Comparison of ENCODE assay signal across 26 cellular contexts in the genomic region with DNA sequence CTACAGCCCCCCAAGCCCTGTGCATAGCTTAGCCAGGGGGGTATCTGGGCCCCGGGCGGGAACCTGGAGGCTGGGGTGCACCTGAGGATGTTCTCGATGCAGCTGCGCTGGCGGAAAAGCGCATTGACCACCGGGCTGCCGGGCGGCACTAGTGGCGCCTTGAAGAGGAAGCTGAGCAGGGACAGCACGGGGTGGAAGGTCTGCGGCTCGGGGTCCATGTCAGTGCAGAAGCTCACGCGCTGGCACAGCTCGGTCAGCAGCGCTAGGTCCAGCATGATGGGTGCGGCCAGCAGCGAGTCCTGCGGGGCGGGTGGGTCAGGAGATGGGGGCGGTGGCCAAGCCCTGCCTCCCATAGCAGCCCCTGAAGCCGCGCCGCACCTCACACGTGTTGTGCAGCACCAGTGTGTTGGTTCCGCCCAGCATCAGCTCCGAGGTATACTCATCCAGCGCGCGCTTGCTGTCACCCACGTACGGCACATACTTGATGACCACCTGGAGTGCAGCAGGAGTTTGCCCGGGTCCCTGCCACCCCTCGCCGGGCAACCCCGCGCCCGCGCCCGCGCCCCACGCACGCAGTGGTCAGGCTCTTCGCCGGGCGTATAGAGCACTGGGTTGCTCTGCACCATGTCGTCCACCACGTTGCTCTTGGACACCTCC. TPM values are rescaled to one million over a fixed set of nuclear protein-coding genes. Genes with fewer than 3 reads are reported as not detected.
A peak's percentile ranks its signal among the peaks of the same experiment; 100 is the strongest.
DNase-seq lines count a peak whose midpoint lies in the region; ATAC-seq and TF ChIP-seq lines count a peak whose summit lies in the region.
"Had no signal": no experiment of that assay in that cellular context is flagged by ENCODE, and none has a peak within 500 bp of the region (broad histone marks: within the 10 kb centered on the region; RNA-seq: fewer than 3 reads in every experiment).

No MANE protein-coding gene starts in this region.

- H3K27me3 ChIP-seq in CD4-positive, alpha-beta T cell (ENCODE audit: control insufficient read depth, insufficient read depth, low read length): no peaks in the 10 kb centered on the region
- H3K27me3 ChIP-seq: body of pancreas, SJSA1, vagina had no signal

- CTCF ChIA-PET in CD4-positive, alpha-beta T cell (lab: Charles Lee): interaction anchor here (1.6 kb wide), 1 partner anchor 16 kb away, joined by 3 read pairs; no protein-coding TSS in a partner anchor
- CTCF ChIA-PET in activated B cell treated with CpG ODN at 0.5 μM for 24 hours (lab: Charles Lee): interaction anchor here (0.9 kb wide), 2 partner anchors 16 to 55 kb away, joined by 3 to 4 read pairs; no protein-coding TSS in a partner anchor

- H3K9me3 ChIP-seq in CD4-positive, alpha-beta T cell (ENCODE audit: control insufficient read depth, low read length): no peaks in the 10 kb centered on the region
- H3K9me3 ChIP-seq in mucosa of descending colon: no peaks in the 10 kb centered on the region
- H3K9me3 ChIP-seq: body of pancreas, vagina had no signal

- TF ChIP-seq CTCF in 22Rv1 (IDR thresholded peaks at IDR 0.05) (no peak), activated B cell treated with CpG ODN at 0.5 μM for 24 hours (IDR thresholded peaks at IDR 0.05) (no peak), mucosa of descending colon (IDR thresholded peaks at IDR 0.05) (no peak)
- no peak for TF ChIP-seq CTCF in CD4-positive, alpha-beta T cell (IDR thresholded peaks at IDR 0.05)

- peaks cover 25% of the 10 kb centered on the region for H3K4me1 Mint-ChIP-seq in CD4-positive, alpha-beta T cell (ENCODE audit: low read depth)
- H3K4me1 Mint-ChIP-seq in activated B cell treated with CpG ODN at 0.5 μM for 24 hours: peaks cover 35% of the 10 kb centered on the region
- H3K4me1 Mint-ChIP-seq in immature natural killer cell: peaks cover 13 to 35% of the 10 kb centered on the region in 2 donors

- peak overlapping the region; percentile 93 for H3K27ac ChIP-seq in 22Rv1
- H3K27ac ChIP-seq in CD4-positive, alpha-beta T cell (ENCODE audit: low read depth, low read length): no peak overlapping the region
- H3K27ac ChIP-seq: SJSA1 had no signal

- intact Hi-C loops in CD4-positive, alpha-beta T cell (cut with DNase I, micrococcal nuclease): no loop called here
- intact Hi-C loops in activated B cell treated with CpG ODN at 0.5 μM for 24 hours (cut with micrococcal nuclease): loop anchor here (5.0 kb wide), 1 partner anchor 397 kb away; the partner anchor contains the start of gene UPF1
- intact Hi-C loops in mucosa of descending colon (cut with DNase I, micrococcal nuclease): no loop called here

- no peak for ATAC-seq in CD4-positive, alpha-beta T cell (ENCODE audit: poor library complexity)
- ATAC-seq in activated B cell treated with CpG ODN at 0.5 μM for 24 hours (ENCODE audit: low read depth): no peak
- ATAC-seq in mucosa of descending colon: no peak
- ATAC-seq: activated CD8-positive, alpha-beta T cell treated with anti-CD3 and anti-CD28 coated beads for 36 hours; body of pancreas; WTC11 had no signal

- peak overlapping the region; percentile 20 for H3K27ac Mint-ChIP-seq in CD4-positive, alpha-beta T cell
- H3K27ac Mint-ChIP-seq in activated B cell treated with CpG ODN at 0.5 μM for 24 hours: no peak overlapping the region
- no peak overlapping the region for H3K27ac Mint-ChIP-seq in immature natural killer cell
- H3K27ac Mint-ChIP-seq: activated CD8-positive, alpha-beta T cell treated with anti-CD3 and anti-CD28 coated beads for 36 hours; activated naive CD8-positive, alpha-beta T cell treated with anti-CD3 and anti-CD28 coated beads for 36 hours; WTC11 had no signal

- H3K4me3 Mint-ChIP-seq in CD4-positive, alpha-beta T cell: peak overlapping the region; percentile 83
- peak overlapping the region; percentile 79 for H3K4me3 Mint-ChIP-seq in activated B cell treated with CpG ODN at 0.5 μM for 24 hours
- H3K4me3 Mint-ChIP-seq in immature natural killer cell: peak overlapping the region in 2 of 5 donors; percentile 18 to 65

- POLR2A ChIA-PET in CD4-positive, alpha-beta T cell (lab: Charles Lee): interaction anchor here (2.4 kb wide), 1 partner anchor 16 kb away, joined by 20 read pairs; the partner anchor contains the start of gene SSBP4
- POLR2A ChIA-PET in activated B cell treated with CpG ODN at 0.5 μM for 24 hours (lab: Charles Lee): interaction anchor here (0.5 to 1.6 kb wide), 4 partner anchors 16 to 303 kb away, joined by 3 to 7 read pairs (median 5); partner anchors contain the start of gene SSBP4

- H3K36me3 ChIP-seq in mucosa of descending colon (ENCODE audit: low read depth): no peaks in the 10 kb centered on the region
- H3K36me3 ChIP-seq: SJSA1, vagina had no signal

- H3K27me3 Mint-ChIP-seq in CD4-positive, alpha-beta T cell: no peaks in the 10 kb centered on the region
- H3K27me3 Mint-ChIP-seq in activated B cell treated with CpG ODN at 0.5 μM for 24 hours: no peaks in the 10 kb centered on the region
- H3K27me3 Mint-ChIP-seq in immature natural killer cell (ENCODE audit: low read depth in 3 of 3): peaks cover 4 to 14% (median 7%) of the 10 kb centered on the region in 3 donors
- H3K27me3 Mint-ChIP-seq: activated CD8-positive, alpha-beta T cell treated with anti-CD3 and anti-CD28 coated beads for 36 hours; activated naive CD8-positive, alpha-beta T cell treated with anti-CD3 and anti-CD28 coated beads for 36 hours; activated T-cell treated with anti-CD3 and anti-CD28 coated beads, Interleukin-2, amount 50 U/mL, for 24 hours had no signal

- peaks cover 20% of the 10 kb centered on the region for H3K4me1 ChIP-seq in mucosa of descending colon (ENCODE audit: low read depth)

- no peak overlapping the region for H3K4me3 ChIP-seq in mucosa of descending colon
- H3K4me3 ChIP-seq: body of pancreas, SJSA1, vagina had no signal

- no peak for DNase-seq in CD4-positive, alpha-beta T cell
- DNase-seq in activated B cell treated with CpG ODN at 0.5 μM for 24 hours (no peak), mucosa of descending colon (peak in 2 of 3 donors; percentile 44 to 69), glomerular visceral epithelial cell (ENCODE audit: extremely low spot score) (no peak), NCI-H82 (lab: John Stamatoyannopoulos, UW) (no peak), NCI-H2107 treated with DMSO at 0.1 percent for 48 hours (lab: John Stamatoyannopoulos, UW; ENCODE audit: unreplicated experiment) (no peak), immature natural killer cell (no peak)
- DNase-seq: activated CD8-positive, alpha-beta T cell treated with anti-CD3 and anti-CD28 coated beads for 36 hours; activated naive CD8-positive, alpha-beta T cell treated with anti-CD3 and anti-CD28 coated beads for 36 hours; activated T-cell treated with anti-CD3 and anti-CD28 coated beads, Interleukin-2, amount 50 U/mL, for 24 hours; body of pancreas; dermis blood vessel endothelial cell; erythroblast; foreskin melanocyte; NCI-H1417 treated with DMSO at 0.1 percent for 48 hours; NCI-H2171; NCI-H69; OCI-M1; retina had no signal

- H3K36me3 Mint-ChIP-seq in CD4-positive, alpha-beta T cell (ENCODE audit: low read depth): peaks cover under 1% of the 10 kb centered on the region
- H3K36me3 Mint-ChIP-seq in activated B cell treated with CpG ODN at 0.5 μM for 24 hours (ENCODE audit: low read depth) (no peaks in the 10 kb centered on the region), immature natural killer cell (no peaks in the 10 kb centered on the region)

- H3K9me3 Mint-ChIP-seq in CD4-positive, alpha-beta T cell: no peaks in the 10 kb centered on the region
- H3K9me3 Mint-ChIP-seq in activated B cell treated with CpG ODN at 0.5 μM for 24 hours (no peaks in the 10 kb centered on the region), immature natural killer cell (no peaks in the 10 kb centered on the region)
- H3K9me3 Mint-ChIP-seq: activated CD8-positive, alpha-beta T cell treated with anti-CD3 and anti-CD28 coated beads for 36 hours; activated naive CD8-positive, alpha-beta T cell treated with anti-CD3 and anti-CD28 coated beads for 36 hours; activated T-cell treated with anti-CD3 and anti-CD28 coated beads, Interleukin-2, amount 50 U/mL, for 24 hours; WTC11 had no signal

RNA-seq across cellular contexts. Expression of gene ISYNA1, which starts 2.6 kb away (rescaled TPM):
- total RNA-seq in CD4-positive, alpha-beta T cell: 10 to 100 TPM; 34.1 to 41.3 TPM
- 5.1 and 6.3 TPM in 2 replicates for total RNA-seq in activated B cell treated with CpG ODN at 0.5 μM for 24 hours
- 10 to 100 TPM; 10.2 to 20.0 (median 13.2) TPM for total RNA-seq in mucosa of descending colon
- polyA plus RNA-seq in immature natural killer cell: 10 to 100 TPM; 29.7 to 32.2 (median 31.2) TPM

RNA-seq across cellular contexts. Expression of gene SSBP4, which starts 16.1 kb away (rescaled TPM):
- 10 to 100 TPM; 44.0 to 50.9 TPM for total RNA-seq in CD4-positive, alpha-beta T cell
- total RNA-seq in activated B cell treated with CpG ODN at 0.5 μM for 24 hours (28.5 and 36.6 TPM in 2 replicates), mucosa of descending colon (10 to 100 TPM; 31.2 to 48.6 (median 41.1) TPM)
- polyA plus RNA-seq in immature natural killer cell: 100 to 1,000 TPM in 2 of 3 donors, 10 to 100 TPM in 1; 73.5 to 122 (median 107) TPM

RNA-seq across cellular contexts. Expression of gene LRRC25, which starts 37.9 kb away (rescaled TPM):
- under 1 TPM; 0.82 to 0.92 TPM for total RNA-seq in CD4-positive, alpha-beta T cell
- total RNA-seq in activated B cell treated with CpG ODN at 0.5 μM for 24 hours: 0.47 and 0.88 TPM in 2 replicates
- total RNA-seq in mucosa of descending colon: 1 to 10 TPM; 2.1 to 8.8 (median 5.8) TPM
- polyA plus RNA-seq in immature natural killer cell: 10 to 100 TPM in 1 of 3 donors, 1 to 10 TPM in 2; 2.7 to 18.1 (median 7.7) TPM
- total RNA-seq: activated CD8-positive, alpha-beta T cell treated with anti-CD3 and anti-CD28 coated beads for 36 hours; activated naive CD8-positive, alpha-beta T cell treated with anti-CD3 and anti-CD28 coated beads for 36 hours; dermis blood vessel endothelial cell; G401; MCF 10A; SJSA1; T-helper 2 cell treated with Interferon-gamma antibody and Interleukin-4, amounts not matched to agents 100 ng/mL and 5 ng/mL, for 36 hours had no signal

RNA-seq across cellular contexts. Expression of gene GDF15, which starts 49.4 kb away (rescaled TPM):
- not detected for total RNA-seq in CD4-positive, alpha-beta T cell
- not detected in 2 replicates for total RNA-seq in activated B cell treated with CpG ODN at 0.5 μM for 24 hours
- total RNA-seq in mucosa of descending colon: 10 to 100 TPM; 13.8 to 28.2 (median 20.4) TPM
- polyA plus RNA-seq in immature natural killer cell: not detected
- total RNA-seq: activated CD8-positive, alpha-beta T cell treated with anti-CD3 and anti-CD28 coated beads for 36 hours; activated naive CD8-positive, alpha-beta T cell treated with anti-CD3 and anti-CD28 coated beads for 36 hours; T-helper 2 cell treated with Interferon-gamma antibody and Interleukin-4, amounts not matched to agents 100 ng/mL and 5 ng/mL, for 36 hours had no signal

Comparison
In these comparisons a context has a peak if more than half of its experiments do, and no peak if none do; other contexts are left out.
1. DNase-seq: peak in mucosa of descending colon (2 of 3); none in CD4-positive, alpha-beta T cell (0 of 10), activated B cell treated with CpG ODN at 0.5 μM for 24 hours (single experiment), glomerular visceral epithelial cell (single experiment), NCI-H82 (single experiment), NCI-H2107 treated with DMSO at 0.1 percent for 48 hours (single experiment) and immature natural killer cell (0 of 3).